Comparison of ENCODE assay signal across 1 cellular context in the genomic region with DNA sequence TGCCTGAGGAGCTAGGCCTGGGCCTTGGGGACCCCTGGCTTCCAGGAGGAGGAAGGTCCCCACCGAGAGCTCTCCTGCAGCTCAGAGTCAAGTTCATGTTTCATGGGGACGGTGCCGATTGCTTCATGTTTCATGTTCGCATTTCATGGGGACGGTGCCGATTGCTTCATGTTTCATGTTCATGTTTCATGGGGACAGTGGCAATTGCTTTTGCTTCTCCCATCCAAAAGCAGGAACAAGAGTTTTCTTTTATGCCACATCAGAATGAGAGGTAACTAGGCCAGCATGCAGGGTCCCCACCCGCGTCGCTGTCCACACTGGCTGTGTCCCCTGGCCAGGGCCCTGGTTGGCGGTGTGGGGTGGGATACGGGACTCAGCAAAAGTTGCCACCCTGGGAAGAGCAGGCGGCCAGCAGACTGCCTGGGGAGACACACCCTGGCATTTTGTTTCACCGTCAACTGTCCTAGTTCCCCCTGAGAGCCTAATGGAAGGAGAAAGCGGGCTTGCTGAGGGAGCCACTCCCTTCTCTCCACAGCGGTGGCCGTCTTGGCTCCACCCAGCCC.
TF ChIP-seq lines count a peak whose summit lies in the region.

No MANE protein-coding gene starts in this region.

TF ChIP-seq in A549, 52 proteins besides CTCF, POLR2A, EP300 and RAD21:
- TF ChIP-seq ZFP36 (IDR thresholded peaks at IDR 0.05; ENCODE audit: borderline replicate concordance, partially characterized antibody) (no peak), KDM1A (IDR thresholded peaks at IDR 0.05; ENCODE audit: low read depth) (no peak), NR3C1 (IDR thresholded peaks at IDR 0.05) (no peak), HOXA7 (CRISPR knock-in tag; IDR thresholded peaks at IDR 0.05) (no peak), JUN (IDR thresholded peaks at IDR 0.05) (no peak), HOXB5 (CRISPR knock-in tag; IDR thresholded peaks at IDR 0.05) (no peak), CHD2 (IDR thresholded peaks at IDR 0.05; ENCODE audit: low read length, partially characterized antibody) (no peak), BHLHE40 (IDR thresholded peaks at IDR 0.05; ENCODE audit: low read depth, low read length) (no peak), TFCP2L1 (CRISPR knock-in tag; IDR thresholded peaks at IDR 0.05) (no peak), FOSL2 (IDR thresholded peaks at IDR 0.05) (no peak), FOSL2 (CRISPR knock-in tag; IDR thresholded peaks at IDR 0.05) (no peak)
- TF ChIP-seq, protein P1, sequence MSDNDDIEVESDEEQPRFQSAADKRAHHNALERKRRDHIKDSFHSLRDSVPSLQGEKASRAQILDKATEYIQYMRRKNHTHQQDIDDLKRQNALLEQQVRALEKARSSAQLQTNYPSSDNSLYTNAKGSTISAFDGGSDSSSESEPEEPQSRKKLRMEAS (IDR thresholded peaks at IDR 0.05) = no peak; the same call in 1 of the 2 replicates
- TF ChIP-seq, protein P2, sequence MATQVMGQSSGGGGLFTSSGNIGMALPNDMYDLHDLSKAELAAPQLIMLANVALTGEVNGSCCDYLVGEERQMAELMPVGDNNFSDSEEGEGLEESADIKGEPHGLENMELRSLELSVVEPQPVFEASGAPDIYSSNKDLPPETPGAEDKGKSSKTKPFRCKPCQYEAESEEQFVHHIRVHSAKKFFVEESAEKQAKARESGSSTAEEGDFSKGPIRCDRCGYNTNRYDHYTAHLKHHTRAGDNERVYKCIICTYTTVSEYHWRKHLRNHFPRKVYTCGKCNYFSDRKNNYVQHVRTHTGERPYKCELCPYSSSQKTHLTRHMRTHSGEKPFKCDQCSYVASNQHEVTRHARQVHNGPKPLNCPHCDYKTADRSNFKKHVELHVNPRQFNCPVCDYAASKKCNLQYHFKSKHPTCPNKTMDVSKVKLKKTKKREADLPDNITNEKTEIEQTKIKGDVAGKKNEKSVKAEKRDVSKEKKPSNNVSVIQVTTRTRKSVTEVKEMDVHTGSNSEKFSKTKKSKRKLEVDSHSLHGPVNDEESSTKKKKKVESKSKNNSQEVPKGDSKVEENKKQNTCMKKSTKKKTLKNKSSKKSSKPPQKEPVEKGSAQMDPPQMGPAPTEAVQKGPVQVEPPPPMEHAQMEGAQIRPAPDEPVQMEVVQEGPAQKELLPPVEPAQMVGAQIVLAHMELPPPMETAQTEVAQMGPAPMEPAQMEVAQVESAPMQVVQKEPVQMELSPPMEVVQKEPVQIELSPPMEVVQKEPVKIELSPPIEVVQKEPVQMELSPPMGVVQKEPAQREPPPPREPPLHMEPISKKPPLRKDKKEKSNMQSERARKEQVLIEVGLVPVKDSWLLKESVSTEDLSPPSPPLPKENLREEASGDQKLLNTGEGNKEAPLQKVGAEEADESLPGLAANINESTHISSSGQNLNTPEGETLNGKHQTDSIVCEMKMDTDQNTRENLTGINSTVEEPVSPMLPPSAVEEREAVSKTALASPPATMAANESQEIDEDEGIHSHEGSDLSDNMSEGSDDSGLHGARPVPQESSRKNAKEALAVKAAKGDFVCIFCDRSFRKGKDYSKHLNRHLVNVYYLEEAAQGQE (IDR thresholded peaks at IDR 0.05) = no peak
- TF ChIP-seq, protein P3, sequence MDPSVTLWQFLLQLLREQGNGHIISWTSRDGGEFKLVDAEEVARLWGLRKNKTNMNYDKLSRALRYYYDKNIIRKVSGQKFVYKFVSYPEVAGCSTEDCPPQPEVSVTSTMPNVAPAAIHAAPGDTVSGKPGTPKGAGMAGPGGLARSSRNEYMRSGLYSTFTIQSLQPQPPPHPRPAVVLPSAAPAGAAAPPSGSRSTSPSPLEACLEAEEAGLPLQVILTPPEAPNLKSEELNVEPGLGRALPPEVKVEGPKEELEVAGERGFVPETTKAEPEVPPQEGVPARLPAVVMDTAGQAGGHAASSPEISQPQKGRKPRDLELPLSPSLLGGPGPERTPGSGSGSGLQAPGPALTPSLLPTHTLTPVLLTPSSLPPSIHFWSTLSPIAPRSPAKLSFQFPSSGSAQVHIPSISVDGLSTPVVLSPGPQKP (IDR thresholded peaks at IDR 0.05; ENCODE audit: low read depth, low read length) = no peak
- TF ChIP-seq, protein P4, sequence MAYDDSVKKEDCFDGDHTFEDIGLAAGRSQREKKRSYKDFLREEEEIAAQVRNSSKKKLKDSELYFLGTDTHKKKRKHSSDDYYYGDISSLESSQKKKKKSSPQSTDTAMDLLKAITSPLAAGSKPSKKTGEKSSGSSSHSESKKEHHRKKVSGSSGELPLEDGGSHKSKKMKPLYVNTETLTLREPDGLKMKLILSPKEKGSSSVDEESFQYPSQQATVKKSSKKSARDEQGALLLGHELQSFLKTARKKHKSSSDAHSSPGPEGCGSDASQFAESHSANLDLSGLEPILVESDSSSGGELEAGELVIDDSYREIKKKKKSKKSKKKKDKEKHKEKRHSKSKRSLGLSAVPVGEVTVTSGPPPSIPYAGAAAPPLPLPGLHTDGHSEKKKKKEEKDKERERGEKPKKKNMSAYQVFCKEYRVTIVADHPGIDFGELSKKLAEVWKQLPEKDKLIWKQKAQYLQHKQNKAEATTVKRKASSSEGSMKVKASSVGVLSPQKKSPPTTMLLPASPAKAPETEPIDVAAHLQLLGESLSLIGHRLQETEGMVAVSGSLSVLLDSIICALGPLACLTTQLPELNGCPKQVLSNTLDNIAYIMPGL (CRISPR knock-in tag; IDR thresholded peaks at IDR 0.05; ENCODE audit: borderline replicate concordance) = no peak
